Comparison of ENCODE assay signal across 31 cellular contexts in the genomic region with DNA sequence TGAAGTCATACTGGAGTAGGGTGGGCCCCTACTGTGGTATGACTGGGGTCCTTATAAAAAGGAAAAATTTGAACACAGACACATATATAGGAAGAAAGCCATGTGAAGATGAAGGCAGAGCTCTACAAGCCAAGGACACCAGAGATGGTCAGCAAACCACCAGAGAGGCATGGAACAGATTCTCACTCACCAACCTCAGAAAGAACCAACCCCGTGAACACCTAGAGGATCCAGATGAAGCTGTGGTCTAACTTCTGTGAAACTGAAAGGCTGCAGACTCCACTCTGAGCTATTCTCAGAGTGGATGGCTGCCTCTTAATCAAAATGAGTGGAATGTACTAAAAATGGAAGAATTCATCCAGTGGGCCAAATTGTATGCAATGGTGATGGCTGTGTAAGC.
"Had no signal": no experiment of that assay in that cellular context is flagged by ENCODE, and none has a peak within 500 bp of the region (broad histone marks: within the 10 kb centered on the region; RNA-seq: fewer than 3 reads in every experiment).

No MANE protein-coding gene starts in this region.

- H3K4me1 ChIP-seq: SJCRH30 had no signal

- H3K4me2 ChIP-seq: KMS-11, PC-9 had no signal

- H3K36me3 Mint-ChIP-seq: T-cell had no signal

- H3K27ac Mint-ChIP-seq: T-cell had no signal

- H2AFZ ChIP-seq: PC-9 had no signal

- H3K4me3 ChIP-seq: PC-9, SJCRH30, SK-N-MC had no signal

- H3K4me3 Mint-ChIP-seq: T-cell had no signal

- H3K36me3 ChIP-seq: SJCRH30 had no signal

- H3K9ac ChIP-seq: KMS-11 had no signal

- H3K9me3 Mint-ChIP-seq: T-cell had no signal

- DNase-seq: Karpas-422; NCI-H1048; NCI-H1092 treated with DMSO at 0.1 percent for 48 hours; NCI-H1105 treated with DMSO at 0.1 percent for 48 hours; NCI-H1417; NCI-H1436; NCI-H146; NCI-H1694; NCI-H187; NCI-H1930; NCI-H2029 treated with DMSO at 0.1 percent for 48 hours; NCI-H2081 treated with DMSO at 0.1 percent for 48 hours; NCI-H2107; NCI-H2171; NCI-H226; NCI-H446 treated with DMSO at 0.1 percent for 48 hours; NCI-H510A; NCI-H524; NCI-H526; NCI-H69; NCI-H748 treated with DMSO at 0.1 percent for 48 hours; NCI-H82; NK-92 treated with Interleukin-12 subunit alpha and Interleukin-12 subunit beta, amount 100 ng/mL, for 24 hours; PC-9; SHP77; SIG-M5; SJCRH30; T-cell had no signal

- H3K4me1 Mint-ChIP-seq: T-cell had no signal

- H3K27ac ChIP-seq: KMS-11, PC-9, RWPE1, SJCRH30, SK-N-MC had no signal

- H3K9me3 ChIP-seq: SJCRH30 had no signal
